In the genomic region with DNA sequence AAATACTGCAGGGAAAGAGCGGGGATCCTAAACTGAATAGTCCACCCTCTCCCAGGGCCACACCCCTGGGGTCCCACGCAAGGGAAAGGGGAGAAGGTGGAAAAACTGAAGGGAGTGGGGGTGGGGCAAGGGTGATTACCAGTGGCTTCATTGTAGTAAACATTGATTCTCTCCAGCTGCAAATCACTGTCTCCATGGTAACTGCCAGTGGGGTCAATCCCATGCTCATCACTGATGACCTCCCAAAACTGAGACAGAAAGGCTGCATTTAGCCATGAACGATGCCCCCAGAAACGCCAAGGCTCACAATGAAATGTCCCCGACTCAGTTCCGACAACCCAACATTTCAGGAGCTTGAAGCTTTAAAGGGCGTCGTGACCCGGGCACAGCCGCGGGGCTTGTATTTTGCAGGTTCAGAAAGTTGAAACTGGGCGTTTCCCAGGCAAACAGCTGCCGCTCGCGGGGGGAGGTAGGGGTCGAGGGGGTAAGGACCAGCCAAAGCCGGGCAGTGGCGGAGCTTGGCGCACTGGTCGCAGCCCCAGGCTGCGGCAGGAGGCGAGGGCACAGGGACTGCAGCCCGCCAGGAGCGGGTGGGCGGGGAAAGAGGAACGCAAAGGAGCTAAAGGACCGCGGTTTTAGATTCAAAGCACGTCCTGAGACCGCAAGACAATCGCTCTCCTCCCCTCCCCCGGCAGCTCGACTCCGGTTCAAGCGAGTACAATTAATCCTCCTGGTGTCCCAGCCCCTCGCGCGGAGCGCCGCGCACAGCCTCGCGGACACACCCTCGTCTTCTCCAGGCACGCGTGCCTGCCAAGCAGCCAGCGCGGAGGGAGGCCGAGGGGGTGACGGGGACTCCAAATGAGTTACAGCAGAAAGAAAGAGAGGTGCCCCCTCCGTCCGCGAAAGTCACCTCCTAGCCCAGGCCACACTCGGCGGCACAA, we compare ENCODE assay signal across 8 cellular contexts. TPM values are rescaled to one million over a fixed set of nuclear protein-coding genes. Genes with fewer than 3 reads are reported as not detected.
DNase-seq lines count a peak whose midpoint lies in the region; ATAC-seq, FAIRE-seq and TF ChIP-seq lines count a peak whose summit lies in the region.

No MANE protein-coding gene starts in this region.

- 3% methylated on average over 12 of the region's 55 CpGs for WGBS in A549 (ENCODE audit: missing lambda C conversion rate)
- WGBS in tibial nerve, 2 donors, result 4% methylated on average over 52 to 55 of the region's 55 CpGs

- no peaks in the 10 kb centered on the region for H3K36me3 ChIP-seq in OCI-LY7 (ENCODE audit: insufficient read depth, low read length)
- no peaks in the 10 kb centered on the region for H3K36me3 ChIP-seq in lower lobe of right lung
- H3K36me3 ChIP-seq in tibial nerve, result no peaks in the 10 kb centered on the region

- TF ChIP-seq POLR2A in A549 (IDR thresholded peaks at IDR 0.05; ENCODE audit: low read length) (no peak), tibial nerve (IDR thresholded peaks at IDR 0.05) (no peak)

- H3K9me3 Mint-ChIP-seq in chondrocyte (ENCODE audit: low read depth), result no peaks in the 10 kb centered on the region

- BruUV-seq in OCI-LY7 (replicated peaks; lab: Mats Ljungman, UMichigan), result no TSS peak

- CTCF ChIA-PET in A549 (lab: Yijun Ruan, JAX), result interaction anchor here (0.6 to 1.1 kb wide), 3 partner anchors 10 to 93 kb away, joined by 3 to 5 read pairs (median 4); no protein-coding TSS in a partner anchor
- CTCF ChIA-PET in OCI-LY7 (lab: Charles Lee; ENCODE audit: unreplicated experiment), result interaction anchor here (1.5 kb wide), 1 partner anchor 23 kb away, joined by 5 read pairs; no protein-coding TSS in a partner anchor

- H2AFZ ChIP-seq in OCI-LY7 (ENCODE audit: low read length), result no peak overlapping the region

- peak overlapping the region; percentile 96 for H3K4me2 ChIP-seq in A549
- peak overlapping the region; percentile 89 for H3K4me2 ChIP-seq in OCI-LY7 (ENCODE audit: low read length)

- intact Hi-C loops in OCI-LY7 (cut with micrococcal nuclease; ENCODE audit: unreplicated experiment), result no loop called here
- intact Hi-C loops in lower lobe of right lung (cut with DNase I), result no loop called here

- H3K27ac ChIP-seq in A549 (peak overlapping the region; percentile 72 to 89), OCI-LY7 (ENCODE audit: low read depth, low read length, poor library complexity, severe bottlenecking) (no peak overlapping the region), lower lobe of right lung (no peak overlapping the region), tibial nerve (peak overlapping the region; percentile 59 to 92 (median 80))

- no peaks in the 10 kb centered on the region for H3K9me2 ChIP-seq in OCI-LY7 (ENCODE audit: insufficient read depth, low read length)

- H3K4me3 ChIP-seq in A549 (peak overlapping the region; percentile 63), GM12864 (ENCODE audit: low read depth, low read length) (peak overlapping the region; percentile 59), OCI-LY7 (ENCODE audit: low read depth, low read length, poor library complexity, severe bottlenecking) (peak overlapping the region; percentile 56), lower lobe of right lung (peak overlapping the region; percentile 40), tibial nerve (peak overlapping the region; percentile 47 to 63 (median 50))

- TF ChIP-seq CTCF in A549 (IDR thresholded peaks at IDR 0.05) (no peak), GM12864 (IDR thresholded peaks at IDR 0.05; ENCODE audit: low read depth, low read length, missing control alignments) (no peak), OCI-LY7 (conservative IDR thresholded peaks at IDR 0.05; ENCODE audit: low read length) (no peak), chondrocyte (IDR thresholded peaks at IDR 0.05) (no peak), lower lobe of right lung (IDR thresholded peaks at IDR 0.05) (no peak), tibial nerve (IDR thresholded peaks at IDR 0.05) (no peak)

- no peaks in the 10 kb centered on the region for H4K20me1 ChIP-seq in OCI-LY7 (ENCODE audit: insufficient read depth, low read length)

- peaks cover 58% of the 10 kb centered on the region for H3K4me1 Mint-ChIP-seq in chondrocyte (ENCODE audit: low read depth)

- H3K36me3 Mint-ChIP-seq in chondrocyte (ENCODE audit: low read depth), result peaks cover 10% of the 10 kb centered on the region

- no peaks in the 10 kb centered on the region for H3K27me3 Mint-ChIP-seq in chondrocyte (ENCODE audit: low read depth)

- H3K4me3 Mint-ChIP-seq in chondrocyte (ENCODE audit: unreplicated experiment), result peak overlapping the region; percentile 95

- no peaks in the 10 kb centered on the region for H3K9me3 ChIP-seq in A549
- H3K9me3 ChIP-seq in OCI-LY7 (ENCODE audit: low read length), result no peaks in the 10 kb centered on the region
- H3K9me3 ChIP-seq in lower lobe of right lung, result no peaks in the 10 kb centered on the region
- no peaks in the 10 kb centered on the region for H3K9me3 ChIP-seq in tibial nerve

- peak overlapping the region; percentile 71 for H3K27ac Mint-ChIP-seq in chondrocyte (ENCODE audit: unreplicated experiment)

- ATAC-seq in A549, result peak in 1 of 2 experiments; percentile 35; a peak in 3 of 6 replicates
- peak; percentile 16 to 18 for ATAC-seq in lower lobe of right lung
- no peak for ATAC-seq in GM19455 (IDR thresholded peaks at IDR 0.05; ENCODE audit: unreplicated experiment)
- no peak for ATAC-seq in HG03175 (IDR thresholded peaks at IDR 0.05; ENCODE audit: unreplicated experiment)

- no peaks in the 10 kb centered on the region for H3K79me2 ChIP-seq in OCI-LY7 (ENCODE audit: insufficient read depth, low read depth, low read length)

- DNase-seq in A549 (ENCODE audit: low read depth in 1 of 2, low spot score in 1 of 2) (no peak), GM12864 (ENCODE audit: low read depth) (no peak), OCI-LY7 (ENCODE audit: low spot score) (peak; percentile 31), chondrocyte (ENCODE audit: low spot score) (no peak), lower lobe of right lung (no peak), tibial nerve (ENCODE audit: low spot score in 2 of 2) (no peak)

- H3K4me1 ChIP-seq in A549 (peaks cover 11% of the 10 kb centered on the region; the same call in 2 of the 3 replicates), OCI-LY7 (ENCODE audit: insufficient read depth, low read length, poor library complexity, severe bottlenecking) (peaks cover 30% of the 10 kb centered on the region), lower lobe of right lung (peaks cover 52% of the 10 kb centered on the region), tibial nerve (peaks cover 0 to 53% (median 36%) of the 10 kb centered on the region in 4 donors)

- TF ChIP-seq RAD21 in A549 (conservative IDR thresholded peaks at IDR 0.05 in 1 of 2, IDR thresholded peaks at IDR 0.05 in 1 of 2), result no peak

- no peak for TF ChIP-seq EP300 in A549 (IDR thresholded peaks at IDR 0.05)
- TF ChIP-seq EP300 in tibial nerve (IDR thresholded peaks at IDR 0.05), result no peak

- FAIRE-seq in A549 (lab: Jason Lieb, UNC), result no peak

- POLR2A ChIA-PET in A549 (lab: Yijun Ruan, JAX) (interaction anchor here (1.5 kb wide), 1 partner anchor 17 kb away, joined by 4 read pairs; no protein-coding TSS in a partner anchor), OCI-LY7 (lab: Charles Lee) (interaction anchor here (0.5 to 0.8 kb wide), 4 partner anchors 25 to 102 kb away, joined by 3 to 6 read pairs (median 3); no protein-coding TSS in a partner anchor)

- H3K27me3 ChIP-seq in lower lobe of right lung (ENCODE audit: low read depth), result peaks cover 58% of the 10 kb centered on the region
- H3K27me3 ChIP-seq in tibial nerve, result peaks cover 0 to 46% of the 10 kb centered on the region in 2 donors

TF ChIP-seq in A549, 52 proteins besides CTCF, POLR2A, EP300 and RAD21:
- TF ChIP-seq, protein P1, sequence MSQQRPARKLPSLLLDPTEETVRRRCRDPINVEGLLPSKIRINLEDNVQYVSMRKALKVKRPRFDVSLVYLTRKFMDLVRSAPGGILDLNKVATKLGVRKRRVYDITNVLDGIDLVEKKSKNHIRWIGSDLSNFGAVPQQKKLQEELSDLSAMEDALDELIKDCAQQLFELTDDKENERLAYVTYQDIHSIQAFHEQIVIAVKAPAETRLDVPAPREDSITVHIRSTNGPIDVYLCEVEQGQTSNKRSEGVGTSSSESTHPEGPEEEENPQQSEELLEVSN (IDR thresholded peaks at IDR 0.05; ENCODE audit: borderline replicate concordance, low read depth), result peak; percentile 77; the same call in 1 of the 2 replicates
- TF ChIP-seq MAFK (IDR thresholded peaks at IDR 0.05; ENCODE audit: partially characterized antibody) (no peak), MYC (IDR thresholded peaks at IDR 0.05; ENCODE audit: borderline replicate concordance, low read length) (no peak), CBX2 (IDR thresholded peaks at IDR 0.05; ENCODE audit: borderline replicate concordance, low read depth) (no peak)
- TF ChIP-seq, protein P2, sequence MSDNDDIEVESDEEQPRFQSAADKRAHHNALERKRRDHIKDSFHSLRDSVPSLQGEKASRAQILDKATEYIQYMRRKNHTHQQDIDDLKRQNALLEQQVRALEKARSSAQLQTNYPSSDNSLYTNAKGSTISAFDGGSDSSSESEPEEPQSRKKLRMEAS (IDR thresholded peaks at IDR 0.05), result peak; percentile 78

RNA-seq across cellular contexts. Expression of a gene that starts 0.8 kb away (rescaled TPM):
- polyA plus RNA-seq in A549 (2011; rRNA removed) (9.0 and 10.8 TPM in 2 replicates), A549 (2017; fragmentation: RNase III; extraction: RNeasy Plus Mini Kit Qiagen cat#74134 plus additional on column Dnase treatment) (15.7 to 19.0 TPM (median 18.0 TPM) in 3 replicates)
- 28.9 and 33.7 TPM in 2 replicates for polyA plus RNA-seq in A549 (2012; cell fraction: cytosol; rRNA removed)
- 29.8 and 39.4 TPM in 2 replicates for polyA plus RNA-seq in A549 (2012; cell fraction: nucleus; rRNA removed)
- 11.9 and 13.0 TPM in 2 replicates for polyA minus RNA-seq in A549 (2011; rRNA and poly(A)+ RNA removed)
- total RNA-seq in OCI-LY7 (2014; rRNA removed; shearing (Covaris generic)), result not detected in 2 replicates
- total RNA-seq in OCI-LY7 (2022) (0.27 and 0.33 TPM in 2 replicates), chondrocyte (109 to 119 TPM (median 117 TPM) in 3 replicates), lower lobe of right lung (0.59 TPM), tibial nerve (10 to 100 TPM; 13.7 to 47.6 (median 32.6) TPM)

RNA-seq across cellular contexts. Expression of a gene that starts 32.1 kb away (rescaled TPM):
- 12.9 and 15.0 TPM in 2 replicates for polyA plus RNA-seq in A549 (2011; rRNA removed)
- 66.9 and 80.0 TPM in 2 replicates for polyA plus RNA-seq in A549 (2012; cell fraction: cytosol; rRNA removed)
- 36.7 and 50.6 TPM in 2 replicates for polyA plus RNA-seq in A549 (2012; cell fraction: nucleus; rRNA removed)
- polyA plus RNA-seq in A549 (2017; fragmentation: RNase III; extraction: RNeasy Plus Mini Kit Qiagen cat#74134 plus additional on column Dnase treatment), result 21.9 to 24.0 TPM (median 23.1 TPM) in 3 replicates
- 9.2 and 9.9 TPM in 2 replicates for polyA minus RNA-seq in A549 (2011; rRNA and poly(A)+ RNA removed)
- 58.3 and 65.4 TPM in 2 replicates for total RNA-seq in OCI-LY7 (2014; rRNA removed; shearing (Covaris generic))
- 43.3 and 48.9 TPM in 2 replicates for total RNA-seq in OCI-LY7 (2022)
- total RNA-seq in chondrocyte, result 16.2 to 24.7 TPM (median 17.2 TPM) in 3 replicates
- 19.1 TPM for total RNA-seq in lower lobe of right lung
- 10 to 100 TPM; 14.7 to 36.5 (median 31.8) TPM for total RNA-seq in tibial nerve

Comparison
In these comparisons a context has a peak if more than half of its experiments do, and no peak if none do; other contexts are left out.
1. ATAC-seq: peak in lower lobe of right lung (2 of 2); none in GM19455 (single experiment) and HG03175 (single experiment).
2. H3K27ac ChIP-seq: peak in A549 (2 of 2) and tibial nerve (4 of 4); none in OCI-LY7 (single experiment) and lower lobe of right lung (single experiment).
3. Peak in every context shown above with its lines, with median percentiles within 50 percentile points of each other: H3K4me3 ChIP-seq.